In the genomic region with DNA sequence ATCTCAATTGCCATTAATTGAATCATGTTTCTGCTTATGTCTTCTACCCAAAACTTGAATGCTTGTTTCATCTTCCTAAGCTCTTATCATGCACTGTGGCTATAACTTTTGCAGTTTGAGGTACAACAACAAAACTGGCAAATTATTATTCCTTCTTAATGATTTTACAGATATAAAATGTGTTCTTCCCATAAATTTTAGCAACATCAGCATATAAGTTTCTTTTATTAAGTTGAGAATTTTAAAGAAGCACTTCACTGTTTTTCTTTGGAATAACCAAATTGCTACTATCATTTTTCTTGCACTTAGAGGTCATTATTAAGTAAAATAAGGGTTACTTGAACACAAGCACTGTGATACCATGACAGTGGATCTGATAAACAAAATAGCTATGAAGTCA, we compare ENCODE assay signal across 2 cellular contexts.
TF ChIP-seq lines count a peak whose summit lies in the region.

No MANE protein-coding gene starts in this region.

TF ChIP-seq in HepG2, 621 proteins besides CTCF, POLR2A, EP300 and RAD21:
- TF ChIP-seq MAFF (IDR thresholded peaks at IDR 0.05; ENCODE audit: low read depth, low read length), result peak; percentile 68
- no peak for TF ChIP-seq ZNF720 (CRISPR knock-in tag; IDR thresholded peaks at IDR 0.05)
- no peak for TF ChIP-seq SRY (CRISPR knock-in tag; IDR thresholded peaks at IDR 0.05)
- no peak for TF ChIP-seq NCOR1 (IDR thresholded peaks at IDR 0.05; ENCODE audit: borderline replicate concordance, low read length)
- TF ChIP-seq MAFK (conservative IDR thresholded peaks at IDR 0.05 in 1 of 2, IDR thresholded peaks at IDR 0.05 in 1 of 2; ENCODE audit: low read length in 2 of 2), result peak; percentile 54 to 81; a peak in 3 of 4 replicates

TF ChIP-seq in IMR-90, 13 proteins besides CTCF, POLR2A, EP300 and RAD21:
- TF ChIP-seq MAFK (IDR thresholded peaks at IDR 0.05; ENCODE audit: low read depth, low read length), result peak; percentile 74
- TF ChIP-seq RFX5 (IDR thresholded peaks at IDR 0.05; ENCODE audit: low read depth, low read length), result no peak
